In genomic region chr14:100531152-100531551, GRCh38 we compare ENCODE assay signal across 24 cellular contexts. TPM values are rescaled to one million over a fixed set of nuclear protein-coding genes. Genes with fewer than 3 reads are reported as not detected.
DNase-seq lines count a peak whose midpoint lies in the region; ATAC-seq and TF ChIP-seq lines count a peak whose summit lies in the region.
"Had no signal": no experiment of that assay in that cellular context is flagged by ENCODE, and none has a peak within 500 bp of the region (broad histone marks: within the 10 kb centered on the region; RNA-seq: fewer than 3 reads in every experiment).

No MANE protein-coding gene starts in this region.

- H3K36me3 Mint-ChIP-seq in natural killer cell = no peaks in the 10 kb centered on the region
- no peaks in the 10 kb centered on the region for H3K36me3 Mint-ChIP-seq in natural killer cell treated with Interleukin-12 subunit alpha and Interleukin-12 subunit beta and Interleukin-15 and Interleukin-18, amount 100 ng/mL, for 72 hours
- no peaks in the 10 kb centered on the region for H3K36me3 Mint-ChIP-seq in type B pancreatic cell

- H3K9me3 Mint-ChIP-seq in natural killer cell (no peaks in the 10 kb centered on the region), type B pancreatic cell (no peaks in the 10 kb centered on the region)
- H3K9me3 Mint-ChIP-seq in natural killer cell treated with Interleukin-12 subunit alpha and Interleukin-12 subunit beta and Interleukin-15 and Interleukin-18, amount 100 ng/mL, for 72 hours = no peaks in the 10 kb centered on the region
- H3K9me3 Mint-ChIP-seq: CD8-positive, alpha-beta T cell; naive thymus-derived CD8-positive, alpha-beta T cell; stimulated activated naive B cell treated with anti-CD40 and anti-IgM and Interleukin-4, amounts not matched to agents 10 μg/mL and 1 μg/mL and 100 μg/mL, for 72 hours had no signal

- peaks cover 8 to 33% (median 26%) of the 10 kb centered on the region in 4 donors for H3K4me1 ChIP-seq in esophagus muscularis mucosa
- H3K4me1 ChIP-seq: parathyroid adenoma had no signal

- H3K4me1 Mint-ChIP-seq in natural killer cell = peaks cover 4 to 9% of the 10 kb centered on the region in 2 donors
- H3K4me1 Mint-ChIP-seq in natural killer cell treated with Interleukin-12 subunit alpha and Interleukin-12 subunit beta and Interleukin-15 and Interleukin-18, amount 100 ng/mL, for 72 hours (ENCODE audit: low read depth in 2 of 2) = peaks cover 0 to 3% of the 10 kb centered on the region in 2 donors
- peaks cover 14% of the 10 kb centered on the region for H3K4me1 Mint-ChIP-seq in type B pancreatic cell (ENCODE audit: unreplicated experiment)
- H3K4me1 Mint-ChIP-seq: stimulated activated naive B cell treated with anti-CD40 and anti-IgM and Interleukin-4, amounts not matched to agents 10 μg/mL and 1 μg/mL and 100 μg/mL, for 72 hours had no signal

- DNase-seq in natural killer cell (peak; percentile 4), RWPE1 (ENCODE audit: low spot score) (no peak), esophagus muscularis mucosa (ENCODE audit: extremely low spot score) (peak; percentile 72), type B pancreatic cell (ENCODE audit: extremely low spot score, unreplicated experiment) (peak; percentile 58), sciatic nerve (ENCODE audit: low spot score) (no peak), NCI-H1092 treated with DMSO at 0.1 percent for 48 hours (lab: John Stamatoyannopoulos, UW) (no peak)
- no peak for DNase-seq in natural killer cell treated with Interleukin-12 subunit alpha and Interleukin-12 subunit beta and Interleukin-15 and Interleukin-18, amount 100 ng/mL, for 72 hours (ENCODE audit: low spot score)
- DNase-seq: activated CD4-positive, CD25-positive, alpha-beta regulatory T cell; activated effector memory CD4-positive, alpha-beta T cell treated with anti-CD3 and anti-CD28 coated beads, Interleukin-2, amount 50 U/mL, for 16 hours; amniotic stem cell; GF-D8; mesendoderm; NCI-H1694; NCI-H2171 treated with DMSO at 0.1 percent for 48 hours; NCI-H69; stimulated activated naive B cell treated with anti-CD40 and anti-IgM and Interleukin-4, amounts not matched to agents 10 μg/mL and 1 μg/mL and 100 μg/mL, for 72 hours; T-helper 9 cell had no signal

- ATAC-seq in natural killer cell (no peak), sciatic nerve (no peak), HG02884 (IDR thresholded peaks at IDR 0.05; ENCODE audit: unreplicated experiment) (no peak)
- ATAC-seq in natural killer cell treated with Interleukin-12 subunit alpha and Interleukin-12 subunit beta and Interleukin-15 and Interleukin-18, amount 100 ng/mL, for 72 hours = no peak
- ATAC-seq: CD8-positive, alpha-beta T cell; GM12878; naive thymus-derived CD8-positive, alpha-beta T cell; stimulated activated naive B cell treated with anti-CD40 and anti-IgM and Interleukin-4, amounts not matched to agents 10 μg/mL and 1 μg/mL and 100 μg/mL, for 72 hours had no signal

- H3K27ac ChIP-seq in RWPE1 (peak overlapping the region; percentile 76; the same call in 1 of the 2 replicates), esophagus muscularis mucosa (replicated peaks in 1 of 4) (no peak overlapping the region)
- H3K27ac ChIP-seq: parathyroid adenoma, testis had no signal

- H3K36me3 ChIP-seq in esophagus muscularis mucosa = peaks cover 0 to 43% (median 33%) of the 10 kb centered on the region in 4 donors

- no peak for TF ChIP-seq POLR2A in esophagus muscularis mucosa (IDR thresholded peaks at IDR 0.05; ENCODE audit: low read depth)

- no peaks in the 10 kb centered on the region for H3K9me3 ChIP-seq in esophagus muscularis mucosa
- H3K9me3 ChIP-seq: testis had no signal

- no peak overlapping the region for H3K4me3 ChIP-seq in esophagus muscularis mucosa
- H3K4me3 ChIP-seq: GM12878, testis had no signal

- WGBS in esophagus muscularis mucosa = 71% methylated on average over 1 of the region's 2 CpGs

- H3K4me3 Mint-ChIP-seq in natural killer cell (no peak overlapping the region), type B pancreatic cell (no peak overlapping the region)
- H3K4me3 Mint-ChIP-seq in natural killer cell treated with Interleukin-12 subunit alpha and Interleukin-12 subunit beta and Interleukin-15 and Interleukin-18, amount 100 ng/mL, for 72 hours = no peak overlapping the region
- H3K4me3 Mint-ChIP-seq: CD8-positive, alpha-beta T cell; stimulated activated naive B cell treated with anti-CD40 and anti-IgM and Interleukin-4, amounts not matched to agents 10 μg/mL and 1 μg/mL and 100 μg/mL, for 72 hours had no signal

- CTCF ChIA-PET in RWPE1 (lab: Yijun Ruan, JAX) = no interaction called here

- POLR2A ChIA-PET in RWPE1 (lab: Yijun Ruan, JAX; ENCODE audit: low non-redundant PET) = no interaction called here

- H3K27ac Mint-ChIP-seq in natural killer cell (no peak overlapping the region), type B pancreatic cell (no peak overlapping the region)
- H3K27ac Mint-ChIP-seq in natural killer cell treated with Interleukin-12 subunit alpha and Interleukin-12 subunit beta and Interleukin-15 and Interleukin-18, amount 100 ng/mL, for 72 hours = no peak overlapping the region
- H3K27ac Mint-ChIP-seq: CD8-positive, alpha-beta T cell; stimulated activated naive B cell treated with anti-CD40 and anti-IgM and Interleukin-4, amounts not matched to agents 10 μg/mL and 1 μg/mL and 100 μg/mL, for 72 hours had no signal

- H3K27me3 Mint-ChIP-seq in natural killer cell (ENCODE audit: low read depth in 2 of 2) = no peaks in the 10 kb centered on the region
- H3K27me3 Mint-ChIP-seq in natural killer cell treated with Interleukin-12 subunit alpha and Interleukin-12 subunit beta and Interleukin-15 and Interleukin-18, amount 100 ng/mL, for 72 hours = peaks cover 0 to 3% of the 10 kb centered on the region in 2 donors
- no peaks in the 10 kb centered on the region for H3K27me3 Mint-ChIP-seq in type B pancreatic cell
- H3K27me3 Mint-ChIP-seq: naive thymus-derived CD8-positive, alpha-beta T cell; stimulated activated naive B cell treated with anti-CD40 and anti-IgM and Interleukin-4, amounts not matched to agents 10 μg/mL and 1 μg/mL and 100 μg/mL, for 72 hours had no signal

- no peak for TF ChIP-seq EP300 in esophagus muscularis mucosa (IDR thresholded peaks at IDR 0.05)

- intact Hi-C loops in natural killer cell (cut with micrococcal nuclease) = no loop called here
- intact Hi-C loops in esophagus muscularis mucosa (cut with DNase I) = no loop called here
- intact Hi-C loops in sciatic nerve (cut with DNase I) = loop anchor here (10.0 kb wide), 2 partner anchors 114 to 1906 kb away; no protein-coding TSS in a partner anchor

- no peaks in the 10 kb centered on the region for H3K27me3 ChIP-seq in esophagus muscularis mucosa
- H3K27me3 ChIP-seq: testis had no signal

- TF ChIP-seq CTCF in natural killer cell (IDR thresholded peaks at IDR 0.05) = no peak
- TF ChIP-seq CTCF in RWPE1 (conservative IDR thresholded peaks at IDR 0.05; ENCODE audit: low read depth) = no peak
- no peak for TF ChIP-seq CTCF in esophagus muscularis mucosa (IDR thresholded peaks at IDR 0.05)
- TF ChIP-seq CTCF in type B pancreatic cell (conservative IDR thresholded peaks at IDR 0.05) = no peak

RNA-seq across cellular contexts. Expression of gene BEGAIN, which starts 56.1 kb away (rescaled TPM):
- total RNA-seq in natural killer cell (1 to 10 TPM in 1 of 3 donors, under 1 TPM in 1, not detected in 1; 0.11 to 1.3 TPM), esophagus muscularis mucosa (1 to 10 TPM; 3.5 to 7.1 (median 6.6) TPM), type B pancreatic cell (ENCODE audit: low replicate concordance) (1.9 and 3.0 TPM in 2 replicates), sciatic nerve (12.3 TPM)
- total RNA-seq in natural killer cell treated with Interleukin-12 subunit alpha and Interleukin-12 subunit beta and Interleukin-15 and Interleukin-18, amount 100 ng/mL, for 72 hours = not detected
- total RNA-seq: glomerular endothelial cell had no signal

Comparison
In these comparisons a context has a peak if more than half of its experiments do, and no peak if none do; other contexts are left out.
1. DNase-seq: peak in natural killer cell (single experiment), esophagus muscularis mucosa (single experiment) and type B pancreatic cell (single experiment); none in natural killer cell treated with Interleukin-12 subunit alpha and Interleukin-12 subunit beta and Interleukin-15 and Interleukin-18, amount 100 ng/mL, for 72 hours (single experiment), RWPE1 (single experiment), sciatic nerve (single experiment) and NCI-H1092 treated with DMSO at 0.1 percent for 48 hours (single experiment).